8 cellular contexts compared by ENCODE assay signal in genomic region chr14:93970967-93971634, GRCh38. TPM values are rescaled to one million over a fixed set of nuclear protein-coding genes. Genes with fewer than 3 reads are reported as not detected.
DNase-seq lines count a peak whose midpoint lies in the region; ATAC-seq and TF ChIP-seq lines count a peak whose summit lies in the region.

No MANE protein-coding gene starts in this region.

- intact Hi-C loops in CD4-positive, alpha-beta memory T cell (cut with micrococcal nuclease), result loop anchor here (1.0 to 2.0 kb wide), 6 partner anchors 12 to 110 kb away; partner anchors contain the start of genes DDX24, IFI27L1 and OTUB2
- intact Hi-C loops in stomach (cut with DNase I; ENCODE audit: low total_unique reads), result no loop called here

- no peaks in the 10 kb centered on the region for H3K27me3 Mint-ChIP-seq in CD4-positive, alpha-beta memory T cell
- peaks cover 2 to 5% (median 3%) of the 10 kb centered on the region in 3 donors for H3K27me3 Mint-ChIP-seq in immature natural killer cell (ENCODE audit: low read depth in 3 of 3)

- H3K36me3 Mint-ChIP-seq in CD4-positive, alpha-beta memory T cell, result no peaks in the 10 kb centered on the region
- H3K36me3 Mint-ChIP-seq in immature natural killer cell, result peaks cover 0 to 3% (median 0%) of the 10 kb centered on the region in 3 donors

- TF ChIP-seq CTCF in stomach (IDR thresholded peaks at IDR 0.05), result peak in 1 of 7 experiments; percentile 7

- no peak for TF ChIP-seq EP300 in stomach (IDR thresholded peaks at IDR 0.05)

- H3K27me3 ChIP-seq in CD4-positive, alpha-beta memory T cell (ENCODE audit: insufficient read depth, low read length), result no peaks in the 10 kb centered on the region
- no peaks in the 10 kb centered on the region for H3K27me3 ChIP-seq in stomach

- H3K4me3 Mint-ChIP-seq in CD4-positive, alpha-beta memory T cell, result peak overlapping the region; percentile 86 to 94 (median 90)
- peak overlapping the region; percentile 87 to 94 (median 92) for H3K4me3 Mint-ChIP-seq in immature natural killer cell

- POLR2A ChIA-PET in CD4-positive, alpha-beta memory T cell (lab: Charles Lee; ENCODE audit: partially characterized antibody), result interaction anchor here (0.8 to 18.4 kb wide), 16 partner anchors 7 to 209 kb away, joined by 3 to 469 read pairs (median 4); partner anchors contain the start of genes DDX24, FAM181A, IFI27L1 and OTUB2

- H3K4me1 Mint-ChIP-seq in CD4-positive, alpha-beta memory T cell, result peaks cover 30 to 67% (median 50%) of the 10 kb centered on the region in 4 donors
- peaks cover 26 to 32% of the 10 kb centered on the region in 2 donors for H3K4me1 Mint-ChIP-seq in immature natural killer cell

- H3K4me1 ChIP-seq in CD4-positive, alpha-beta memory T cell (ENCODE audit: insufficient read depth, low read length), result peaks cover 57% of the 10 kb centered on the region
- peaks cover 9 to 61% (median 36%) of the 10 kb centered on the region in 4 donors for H3K4me1 ChIP-seq in stomach

- ATAC-seq in GM19351 (IDR thresholded peaks at IDR 0.05; ENCODE audit: unreplicated experiment) (peak; percentile 37), HG03457 (IDR thresholded peaks at IDR 0.05; ENCODE audit: unreplicated experiment) (peak; percentile 33)
- peak; percentile 79 to 82 for ATAC-seq in activated CD4-positive, CD25-positive, alpha-beta regulatory T cell treated with anti-CD3 and anti-CD28 coated beads, Interleukin-2, amount 50 U/mL, for 24 hours

- WGBS in stomach, 5 donors, result 31 to 45% (median 40%) methylated on average over 11 to 15 of the region's 15 CpGs

- no peaks in the 10 kb centered on the region for H3K9me3 ChIP-seq in CD4-positive, alpha-beta memory T cell (ENCODE audit: control insufficient read depth in 1 of 2, low read length in 2 of 2)
- no peaks in the 10 kb centered on the region for H3K9me3 ChIP-seq in stomach

- TF ChIP-seq POLR2A in stomach (IDR thresholded peaks at IDR 0.05), result no peak

- H3K27ac ChIP-seq in CD4-positive, alpha-beta memory T cell (ENCODE audit: low read depth, low read length), result peak overlapping the region; percentile 41
- peak overlapping the region in 4 of 5 donors; percentile 52 to 90 (median 76) for H3K27ac ChIP-seq in stomach

- no peaks in the 10 kb centered on the region for H3K36me3 ChIP-seq in CD4-positive, alpha-beta memory T cell (ENCODE audit: insufficient read depth, low read length)
- no peaks in the 10 kb centered on the region for H3K36me3 ChIP-seq in stomach

- peak overlapping the region; percentile 43 to 93 (median 81) for H3K27ac Mint-ChIP-seq in CD4-positive, alpha-beta memory T cell
- H3K27ac Mint-ChIP-seq in immature natural killer cell, result peak overlapping the region; percentile 36 to 94 (median 90)

- H3K4me3 ChIP-seq in CD4-positive, alpha-beta memory T cell (ENCODE audit: low read length in 2 of 2), result peak overlapping the region; percentile 66 to 79
- H3K4me3 ChIP-seq in stomach, result peak overlapping the region; percentile 23 to 48 (median 38)

- CTCF ChIA-PET in CD4-positive, alpha-beta memory T cell (lab: Charles Lee; ENCODE audit: partially characterized antibody), result interaction anchor here (1.0 to 39.2 kb wide), 12 partner anchors 7 to 191 kb away, joined by 3 to 1377 read pairs (median 10); partner anchors contain the start of gene CCDC197

- DNase-seq in CD4-positive, alpha-beta memory T cell, result peak in 3 of 5 donors; percentile 31 to 68 (median 46)
- peak; percentile 54 to 60 (median 58) for DNase-seq in immature natural killer cell
- DNase-seq in stomach, result peak; percentile 50
- no peak for DNase-seq in cerebellum (ENCODE audit: low spot score)
- no peak for DNase-seq in hippocampal formation (lab: John Stamatoyannopoulos, UW)

- no peaks in the 10 kb centered on the region for H3K9me3 Mint-ChIP-seq in CD4-positive, alpha-beta memory T cell
- H3K9me3 Mint-ChIP-seq in immature natural killer cell, result no peaks in the 10 kb centered on the region

RNA-seq across cellular contexts. Expression of gene ASB2, which starts 5.3 kb away (rescaled TPM):
- 10 to 100 TPM; 27.3 to 29.7 TPM for total RNA-seq in CD4-positive, alpha-beta memory T cell
- 1 to 10 TPM in 1 of 2 donors, under 1 TPM in 1; 0.87 to 2.3 TPM for polyA plus RNA-seq in CD4-positive, alpha-beta memory T cell
- polyA plus RNA-seq in immature natural killer cell (1 to 10 TPM; 1.4 to 4.2 (median 2.7) TPM), stomach (10 to 100 TPM in 1 of 3 donors, 1 to 10 TPM in 2; 2.0 to 17.1 (median 2.2) TPM)
- total RNA-seq in stomach (100 to 1,000 TPM in 1 of 5 donors, 10 to 100 TPM in 3, 1 to 10 TPM in 1; 9.6 to 199 (median 34.8) TPM), cerebellum (0.54 TPM)

RNA-seq across cellular contexts. Expression of gene CCDC197, which starts 26.0 kb away (rescaled TPM):
- not detected for total RNA-seq in CD4-positive, alpha-beta memory T cell
- not detected for polyA plus RNA-seq in CD4-positive, alpha-beta memory T cell
- polyA plus RNA-seq in immature natural killer cell (not detected), stomach (not detected)
- total RNA-seq in stomach (not detected), cerebellum (not detected)

RNA-seq across cellular contexts. Expression of gene FAM181A, which starts 44.0 kb away (rescaled TPM):
- total RNA-seq in CD4-positive, alpha-beta memory T cell, result not detected
- not detected for polyA plus RNA-seq in CD4-positive, alpha-beta memory T cell
- polyA plus RNA-seq in immature natural killer cell (not detected), stomach (not detected)
- total RNA-seq in stomach (not detected), cerebellum (2.4 TPM)

RNA-seq across cellular contexts. Expression of gene OTUB2, which starts 55.0 kb away (rescaled TPM):
- total RNA-seq in CD4-positive, alpha-beta memory T cell, result under 1 TPM; 0.42 to 0.67 TPM
- polyA plus RNA-seq in CD4-positive, alpha-beta memory T cell, result 1 to 10 TPM in 1 of 2 donors, under 1 TPM in 1; 0.19 to 1.1 TPM
- polyA plus RNA-seq in immature natural killer cell, result under 1 TPM in 2 of 3 donors, not detected in 1; 0.22 to 0.33 TPM
- 1 to 10 TPM in 1 of 5 donors, under 1 TPM in 2, not detected in 2; 0.45 to 4.1 (median 0.92) TPM for total RNA-seq in stomach
- under 1 TPM; 0.46 to 0.75 (median 0.50) TPM for polyA plus RNA-seq in stomach
- total RNA-seq in cerebellum, result 6.3 TPM

Comparison
In these comparisons a context has a peak if more than half of its experiments do, and no peak if none do; other contexts are left out.
1. DNase-seq: peak in CD4-positive, alpha-beta memory T cell (3 of 5), immature natural killer cell (3 of 3) and stomach (single experiment); none in cerebellum (single experiment) and hippocampal formation (0 of 2).
2. Peak in every context shown above with its lines, with median percentiles within 50 percentile points of each other: ATAC-seq.